Comparison of ENCODE assay signal across 36 cellular contexts in the genomic region with DNA sequence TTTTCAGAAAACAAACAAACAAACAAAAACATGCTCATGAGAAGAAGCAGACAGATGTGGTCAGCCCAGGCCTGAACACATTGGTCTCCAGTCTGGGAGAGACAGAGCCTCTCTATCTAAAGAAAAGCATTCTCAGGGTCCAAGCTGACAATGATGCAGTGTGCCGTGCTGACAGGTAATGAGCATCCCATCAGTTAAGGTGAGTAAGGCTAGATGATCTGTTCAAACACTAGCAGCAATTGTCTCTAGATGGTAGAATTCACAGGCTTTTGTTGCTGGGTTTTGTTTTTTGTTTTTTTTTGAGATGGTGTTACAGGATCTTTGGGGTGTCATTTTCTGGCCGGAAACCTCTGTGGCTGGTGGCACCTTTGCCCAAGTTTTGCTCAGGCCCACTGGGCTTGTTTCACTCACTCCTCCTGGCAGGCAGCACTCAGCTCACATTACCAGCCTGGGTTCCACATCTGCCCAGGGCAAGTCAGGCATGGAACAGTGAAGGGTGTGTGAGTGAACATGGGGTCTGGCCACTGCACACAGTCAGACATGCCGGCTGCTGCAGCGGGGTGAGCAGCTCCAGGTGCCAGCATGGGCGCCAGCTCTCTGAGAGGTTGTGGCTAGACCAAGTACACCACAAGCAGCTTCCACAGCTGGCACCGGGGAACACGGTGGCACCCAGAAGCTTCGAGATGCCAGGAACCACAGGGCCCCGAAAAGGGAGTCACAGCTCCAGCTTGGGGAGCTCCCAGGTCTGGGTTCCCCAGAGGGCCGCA. TPM values are rescaled to one million over a fixed set of nuclear protein-coding genes. Genes with fewer than 3 reads are reported as not detected.
"Had no signal": no experiment of that assay in that cellular context is flagged by ENCODE, and none has a peak within 500 bp of the region (broad histone marks: within the 10 kb centered on the region; RNA-seq: fewer than 3 reads in every experiment).

No MANE protein-coding gene starts in this region.

- H3K36me3 Mint-ChIP-seq: activated naive CD4-positive, alpha-beta T cell treated with anti-CD3 and anti-CD28 coated beads, Interleukin-2, amount 50 U/mL, for 72 hours; IgD-negative memory B cell; WTC11 had no signal

- H3K9me3 ChIP-seq: adrenal gland, body of pancreas had no signal

- H3K27ac Mint-ChIP-seq: activated CD4-positive, alpha-beta T cell treated with anti-CD3 and anti-CD28 coated beads for 36 hours; activated CD4-positive, alpha-beta T cell treated with anti-CD3 and anti-CD28 coated beads, Interleukin-2, amount 10 ng/mL, durations not matched to agents 7 days and 5 days; activated CD8-positive, alpha-beta T cell treated with anti-CD3 and anti-CD28 coated beads, Interleukin-2, amount 10 ng/mL, durations not matched to agents 7 days and 5 days; activated naive CD4-positive, alpha-beta T cell treated with anti-CD3 and anti-CD28 coated beads, Interleukin-2, amount 50 U/mL, for 72 hours; activated T-cell treated with anti-CD3 and anti-CD28 coated beads, Interleukin-2, amount 50 U/mL, for 24 hours; activated T-helper 2 cell treated with anti-CD3 and anti-CD28 coated beads, Interferon-gamma antibody, Interleukin-2, Interleukin-4, amounts not matched to agents 10 μg/mL and 5 μg/mL and 100 μg/mL, durations not matched to agents 14 hours and 24 hours and 36 hours; IgD-negative memory B cell; WTC11 had no signal

- H3K4me1 ChIP-seq: adrenal gland had no signal

- H3K9me3 Mint-ChIP-seq: activated CD4-positive, alpha-beta T cell treated with anti-CD3 and anti-CD28 coated beads, Interleukin-2, amount 10 ng/mL, durations not matched to agents 7 days and 5 days; activated naive CD4-positive, alpha-beta T cell treated with anti-CD3 and anti-CD28 coated beads, Interleukin-2, amount 50 U/mL, for 72 hours; activated T-cell treated with anti-CD3 and anti-CD28 coated beads, Interleukin-2, amount 50 U/mL, for 24 hours; activated T-helper 2 cell treated with anti-CD3 and anti-CD28 coated beads, Interferon-gamma antibody, Interleukin-2, Interleukin-4, amounts not matched to agents 10 μg/mL and 5 μg/mL and 100 μg/mL, durations not matched to agents 14 hours and 24 hours and 36 hours; WTC11 had no signal

- H2AFZ ChIP-seq: PC-9 had no signal

- H3K36me3 ChIP-seq: adrenal gland had no signal

- ATAC-seq: activated CD4-positive, alpha-beta T cell treated with anti-CD3 and anti-CD28 coated beads for 36 hours; activated CD4-positive, CD25-positive, alpha-beta regulatory T cell treated with anti-CD3 and anti-CD28 coated beads, Interleukin-2, amount 50 U/mL, for 24 hours; activated CD8-positive, alpha-beta T cell treated with anti-CD3 and anti-CD28 coated beads, Interleukin-2, amount 10 ng/mL, durations not matched to agents 7 days and 5 days; activated naive CD4-positive, alpha-beta T cell treated with anti-CD3 and anti-CD28 coated beads, Interleukin-2, amount 50 U/mL, for 72 hours; body of pancreas; WTC11 had no signal

- H3K4me3 Mint-ChIP-seq: activated CD4-positive, alpha-beta T cell treated with anti-CD3 and anti-CD28 coated beads for 36 hours; activated CD4-positive, alpha-beta T cell treated with anti-CD3 and anti-CD28 coated beads, Interleukin-2, amount 10 ng/mL, durations not matched to agents 7 days and 5 days; activated CD8-positive, alpha-beta T cell treated with anti-CD3 and anti-CD28 coated beads, Interleukin-2, amount 10 ng/mL, durations not matched to agents 7 days and 5 days; activated T-cell treated with anti-CD3 and anti-CD28 coated beads, Interleukin-2, amount 50 U/mL, for 24 hours; IgD-negative memory B cell; WTC11 had no signal

- H3K27me3 ChIP-seq: adrenal gland, body of pancreas had no signal

- DNase-seq: activated CD4-positive, alpha-beta T cell treated with anti-CD3 and anti-CD28 coated beads for 36 hours; activated CD4-positive, alpha-beta T cell treated with anti-CD3 and anti-CD28 coated beads, Interleukin-2, amount 10 ng/mL, durations not matched to agents 7 days and 5 days; activated CD4-positive, alpha-beta T cell treated with anti-CD3 and anti-CD28 coated beads, Interleukin-2, amount 50 U/mL, for 48 hours; activated CD8-positive, alpha-beta T cell treated with anti-CD3 and anti-CD28 coated beads, Interleukin-2, amount 10 ng/mL, durations not matched to agents 7 days and 5 days; activated gamma-delta T cell; activated naive CD4-positive, alpha-beta T cell treated with Interleukin-2 at 50 U/mL for 16 hours; activated T-cell treated with anti-CD3 and anti-CD28 coated beads, Interleukin-2, amount 50 U/mL, for 24 hours; adrenal gland; body of pancreas; caudate nucleus; Kasumi-1; KG1; NCI-H1092 treated with DMSO at 0.1 percent for 48 hours; NCI-H1417; NCI-H146; NCI-H187; NCI-H2029 treated with DMSO at 0.1 percent for 48 hours; NCI-H2107; NCI-H2171; NCI-H2227 treated with DMSO at 0.1 percent for 48 hours; NCI-H446; NCI-H524; NCI-H69; PC-9; Right ventricle myocardium superior; T1000 had no signal

- H3K4me3 ChIP-seq: adrenal gland, body of pancreas, PC-9 had no signal

- H3K4me2 ChIP-seq: PC-9 had no signal

- H3K27ac ChIP-seq: adrenal gland, body of pancreas, PC-9 had no signal

- H3K4me1 Mint-ChIP-seq: activated CD4-positive, alpha-beta T cell treated with anti-CD3 and anti-CD28 coated beads for 36 hours; activated CD4-positive, alpha-beta T cell treated with anti-CD3 and anti-CD28 coated beads, Interleukin-2, amount 10 ng/mL, durations not matched to agents 7 days and 5 days had no signal

RNA-seq across cellular contexts. Expression of gene C1QA, which starts 2.5 kb away (rescaled TPM):
- total RNA-seq: activated CD4-positive, alpha-beta T cell treated with anti-CD3 and anti-CD28 coated beads for 36 hours; activated CD4-positive, alpha-beta T cell treated with anti-CD3 and anti-CD28 coated beads, Interleukin-2, amount 10 ng/mL, durations not matched to agents 7 days and 5 days; activated CD8-positive, alpha-beta T cell treated with anti-CD3 and anti-CD28 coated beads, Interleukin-2, amount 10 ng/mL, durations not matched to agents 7 days and 5 days; activated naive CD4-positive, alpha-beta T cell treated with anti-CD3 and anti-CD28 coated beads, Interleukin-2, amount 50 U/mL, for 72 hours; activated T-helper 2 cell treated with anti-CD3 and anti-CD28 coated beads, Interferon-gamma antibody, Interleukin-2, Interleukin-4, amounts not matched to agents 10 μg/mL and 5 μg/mL and 100 μg/mL, durations not matched to agents 14 hours and 24 hours and 36 hours; astrocyte; bronchial epithelial cell; OCI-LY7; PC-9; T-helper 1 cell treated with Interleukin-12 subunit alpha and Interleukin-12 subunit beta and Interleukin-4 antibody, amounts not matched to agents 30 ng/mL and 1 ng/mL, for 36 hours; T-helper 2 cell treated with Interferon-gamma antibody and Interleukin-4, amounts not matched to agents 100 ng/mL and 5 ng/mL, for 36 hours had no signal
- polyA plus RNA-seq: IgD-negative memory B cell had no signal

RNA-seq across cellular contexts. Expression of gene C1QC, which starts 9.6 kb away (rescaled TPM):
- total RNA-seq: activated CD4-positive, alpha-beta T cell treated with anti-CD3 and anti-CD28 coated beads for 36 hours; activated CD4-positive, alpha-beta T cell treated with anti-CD3 and anti-CD28 coated beads, Interleukin-2, amount 10 ng/mL, durations not matched to agents 7 days and 5 days; activated CD8-positive, alpha-beta T cell treated with anti-CD3 and anti-CD28 coated beads, Interleukin-2, amount 10 ng/mL, durations not matched to agents 7 days and 5 days; activated naive CD4-positive, alpha-beta T cell treated with anti-CD3 and anti-CD28 coated beads, Interleukin-2, amount 50 U/mL, for 72 hours; activated T-helper 2 cell treated with anti-CD3 and anti-CD28 coated beads, Interferon-gamma antibody, Interleukin-2, Interleukin-4, amounts not matched to agents 10 μg/mL and 5 μg/mL and 100 μg/mL, durations not matched to agents 14 hours and 24 hours and 36 hours; astrocyte; bronchial epithelial cell; OCI-LY7; PC-9; T-helper 1 cell treated with Interleukin-12 subunit alpha and Interleukin-12 subunit beta and Interleukin-4 antibody, amounts not matched to agents 30 ng/mL and 1 ng/mL, for 36 hours; T-helper 2 cell treated with Interferon-gamma antibody and Interleukin-4, amounts not matched to agents 100 ng/mL and 5 ng/mL, for 36 hours had no signal
- polyA plus RNA-seq: IgD-negative memory B cell had no signal

RNA-seq across cellular contexts. Expression of gene C1QB, which starts 19.2 kb away (rescaled TPM):
- total RNA-seq: activated CD4-positive, alpha-beta T cell treated with anti-CD3 and anti-CD28 coated beads for 36 hours; activated CD4-positive, alpha-beta T cell treated with anti-CD3 and anti-CD28 coated beads, Interleukin-2, amount 10 ng/mL, durations not matched to agents 7 days and 5 days; activated CD8-positive, alpha-beta T cell treated with anti-CD3 and anti-CD28 coated beads, Interleukin-2, amount 10 ng/mL, durations not matched to agents 7 days and 5 days; activated naive CD4-positive, alpha-beta T cell treated with anti-CD3 and anti-CD28 coated beads, Interleukin-2, amount 50 U/mL, for 72 hours; activated T-helper 2 cell treated with anti-CD3 and anti-CD28 coated beads, Interferon-gamma antibody, Interleukin-2, Interleukin-4, amounts not matched to agents 10 μg/mL and 5 μg/mL and 100 μg/mL, durations not matched to agents 14 hours and 24 hours and 36 hours; astrocyte; bronchial epithelial cell; OCI-LY7; PC-9; T-helper 1 cell treated with Interleukin-12 subunit alpha and Interleukin-12 subunit beta and Interleukin-4 antibody, amounts not matched to agents 30 ng/mL and 1 ng/mL, for 36 hours; T-helper 2 cell treated with Interferon-gamma antibody and Interleukin-4, amounts not matched to agents 100 ng/mL and 5 ng/mL, for 36 hours had no signal
- polyA plus RNA-seq: IgD-negative memory B cell had no signal
